Comparison of ENCODE assay signal across 1 cellular context in genomic region chr7:73316521-73316920, GRCh38.
TF ChIP-seq lines count a peak whose summit lies in the region.

No MANE protein-coding gene starts in this region.

TF ChIP-seq in K562, 482 proteins besides CTCF, POLR2A, EP300 and RAD21:
- TF ChIP-seq RFX1 (IDR thresholded peaks at IDR 0.05): no peak
- peak; percentile 54 for TF ChIP-seq USF1 (CRISPR knock-in tag; IDR thresholded peaks at IDR 0.05)
TF ChIP-seq in K562: peak in this region for 1.
